Comparison of ENCODE assay signal across 14 cellular contexts in genomic region chr1:184418955-184419733, GRCh38. TPM values are rescaled to one million over a fixed set of nuclear protein-coding genes. Genes with fewer than 3 reads are reported as not detected.
DNase-seq lines count a peak whose midpoint lies in the region; ATAC-seq and TF ChIP-seq lines count a peak whose summit lies in the region.
"Had no signal": no experiment of that assay in that cellular context is flagged by ENCODE, and none has a peak within 500 bp of the region (broad histone marks: within the 10 kb centered on the region; RNA-seq: fewer than 3 reads in every experiment).

No MANE protein-coding gene starts in this region.

- POLR2A ChIA-PET in PC-3 (lab: Charles Lee; ENCODE audit: unreplicated experiment): no interaction called here

- peak overlapping the region; percentile 71 for H3K4me2 ChIP-seq in PC-3 (ENCODE audit: low read length)
- H3K4me2 ChIP-seq in hepatocyte: peak overlapping the region; percentile 31

- no peaks in the 10 kb centered on the region for H3F3A ChIP-seq in PC-3 (ENCODE audit: low read length, unreplicated experiment)

- H3K27ac ChIP-seq in PC-3 (ENCODE audit: low read length): peak overlapping the region; percentile 98
- H3K27ac ChIP-seq in hepatocyte: peak overlapping the region; percentile 79
- peak overlapping the region; percentile 46 to 57 for H3K27ac ChIP-seq in uterus
- H3K27ac ChIP-seq: lower lobe of right lung, parathyroid adenoma had no signal

- BruUV-seq in PC-3 (replicated peaks; lab: Mats Ljungman, UMichigan): no TSS peak

- ATAC-seq in PC-3: peak; percentile 83
- ATAC-seq in GM19351 (IDR thresholded peaks at IDR 0.05; ENCODE audit: unreplicated experiment): no peak

- H3K9me3 ChIP-seq in PC-3 (ENCODE audit: low read length) (no peaks in the 10 kb centered on the region), hepatocyte (ENCODE audit: low read depth) (no peaks in the 10 kb centered on the region), uterus (no peaks in the 10 kb centered on the region)
- H3K9me3 ChIP-seq: lower lobe of right lung had no signal

- WGBS in hepatocyte (ENCODE audit: low lambda C conversion rate, missing lambda C conversion rate): 67% methylated on average over 6 of the region's 6 CpGs

- no peaks in the 10 kb centered on the region for H4K20me1 ChIP-seq in PC-3 (ENCODE audit: low read length)
- no peaks in the 10 kb centered on the region for H4K20me1 ChIP-seq in hepatocyte (ENCODE audit: insufficient read depth, poor library complexity, severe bottlenecking)

- H3K9me2 ChIP-seq in PC-3 (replicated peaks; ENCODE audit: low read length): no peaks in the 10 kb centered on the region
- no peaks in the 10 kb centered on the region for H3K9me2 ChIP-seq in hepatocyte (replicated peaks; ENCODE audit: insufficient read depth)

- H3K79me2 ChIP-seq in PC-3 (ENCODE audit: low read length) (no peaks in the 10 kb centered on the region), hepatocyte (peaks cover 50% of the 10 kb centered on the region)
- H3K79me2 ChIP-seq: parathyroid adenoma had no signal

- CTCF ChIA-PET in PC-3 (lab: Charles Lee): no interaction called here

- intact Hi-C loops in PC-3 (cut with micrococcal nuclease) (no loop called here), uterus (cut with DNase I; ENCODE audit: low total_unique reads) (no loop called here)

- H3K27me3 ChIP-seq in PC-3 (ENCODE audit: low read length) (no peaks in the 10 kb centered on the region), hepatocyte (no peaks in the 10 kb centered on the region), uterus (no peaks in the 10 kb centered on the region)

- peaks cover 52% of the 10 kb centered on the region for H3K4me1 ChIP-seq in PC-3 (ENCODE audit: insufficient read depth, low read length)
- H3K4me1 ChIP-seq in hepatocyte (ENCODE audit: insufficient read depth): peaks cover 10% of the 10 kb centered on the region
- H3K4me1 ChIP-seq in uterus: peaks cover 0 to 8% of the 10 kb centered on the region in 2 donors
- H3K4me1 ChIP-seq: parathyroid adenoma had no signal

- H3K9ac ChIP-seq in PC-3 (ENCODE audit: low read length): peak overlapping the region; percentile 70
- H3K9ac ChIP-seq: parathyroid adenoma had no signal

- H3K36me3 ChIP-seq in PC-3 (ENCODE audit: low read depth, low read length): no peaks in the 10 kb centered on the region
- H3K36me3 ChIP-seq in hepatocyte (replicated peaks; ENCODE audit: insufficient read depth, low read depth): no peaks in the 10 kb centered on the region
- H3K36me3 ChIP-seq in uterus: no peaks in the 10 kb centered on the region
- H3K36me3 ChIP-seq: lower lobe of right lung had no signal

- H3K4me3 ChIP-seq in PC-3 (ENCODE audit: low read length) (no peak overlapping the region), hepatocyte (no peak overlapping the region), uterus (no peak overlapping the region)
- H3K4me3 ChIP-seq: lower lobe of right lung had no signal

- H2AFZ ChIP-seq in PC-3 (ENCODE audit: low read length) (peak overlapping the region; percentile 24; the same call in 1 of the 2 replicates), hepatocyte (no peak overlapping the region)
- H2AFZ ChIP-seq: parathyroid adenoma had no signal

- no peak for TF ChIP-seq CTCF in PC-3 (conservative IDR thresholded peaks at IDR 0.05; ENCODE audit: low read depth, low read length)
- no peak for TF ChIP-seq CTCF in hepatocyte (IDR thresholded peaks at IDR 0.05; ENCODE audit: poor library complexity)
- TF ChIP-seq CTCF in uterus (IDR thresholded peaks at IDR 0.05): no peak

- peak; percentile 39 for DNase-seq in DMS53 (lab: John Stamatoyannopoulos, UW)
- no peak for DNase-seq in DMS53 treated with DMSO at 0.1 percent for 48 hours (lab: John Stamatoyannopoulos, UW; ENCODE audit: unreplicated experiment)
- peak; percentile 76 for DNase-seq in PC-3
- DNase-seq in hepatocyte (ENCODE audit: low spot score): no peak
- no peak for DNase-seq in uterus
- DNase-seq in RKO (ENCODE audit: low spot score): no peak
- no peak for DNase-seq in NCI-H1694 treated with DMSO at 0.1 percent for 48 hours (lab: John Stamatoyannopoulos, UW)
- DNase-seq: DND-41; lower lobe of right lung; NCI-H1694; stimulated activated CD4-positive, alpha-beta T cell treated with anti-CD3 and anti-CD28 coated beads, Interleukin-1b, Interleukin-23, amount 100 ng/mL, for 48 hours; stimulated activated naive CD4-positive, alpha-beta T cell had no signal

- TF ChIP-seq POLR2A in uterus (IDR thresholded peaks at IDR 0.05): no peak

RNA-seq across cellular contexts. Expression of gene C1orf21, which starts 32.3 kb away (rescaled TPM):
- total RNA-seq in PC-3 (2014; rRNA removed) (1.3 and 7.3 TPM in 2 replicates), hepatocyte (37.9 and 47.0 TPM in 2 replicates), uterus (10 to 100 TPM; 15.0 to 71.0 (median 44.5) TPM)
- polyA plus RNA-seq in hepatocyte: 26.9 and 29.7 TPM in 2 replicates

Comparison
In these comparisons a context has a peak if more than half of its experiments do, and no peak if none do; other contexts are left out.
1. DNase-seq: peak in DMS53 (single experiment) and PC-3 (single experiment); none in DMS53 treated with DMSO at 0.1 percent for 48 hours (single experiment), hepatocyte (single experiment), uterus (0 of 2), RKO (single experiment) and NCI-H1694 treated with DMSO at 0.1 percent for 48 hours (single experiment).
2. Peak in every context shown above with its lines, with median percentiles within 50 percentile points of each other: H3K27ac ChIP-seq.